12 cellular contexts compared by ENCODE assay signal in genomic region chr12:56143870-56144269, GRCh38. TPM values are rescaled to one million over a fixed set of nuclear protein-coding genes. Genes with fewer than 3 reads are reported as not detected.
DNase-seq lines count a peak whose midpoint lies in the region; ATAC-seq and TF ChIP-seq lines count a peak whose summit lies in the region.
"Had no signal": no experiment of that assay in that cellular context is flagged by ENCODE, and none has a peak within 500 bp of the region (broad histone marks: within the 10 kb centered on the region; RNA-seq: fewer than 3 reads in every experiment).

No MANE protein-coding gene starts in this region.

- no TSS peak for BruUV-seq in OCI-LY7 (replicated peaks; lab: Mats Ljungman, UMichigan)

- 59 to 74% (median 69%) methylated on average over 8 of the region's 8 CpGs for WGBS in stomach, 5 donors

- H3K9me2 ChIP-seq in OCI-LY7 (ENCODE audit: insufficient read depth, low read length): no peaks in the 10 kb centered on the region

- DNase-seq in activated CD4-positive, alpha-beta T cell treated with anti-CD3 and anti-CD28 coated beads, Interleukin-2, amount 10 ng/mL, durations not matched to agents 24 days and 14 days: no peak
- DNase-seq in activated CD4-positive, alpha-beta T cell treated with anti-CD3 and anti-CD28 coated beads for 1 hour: no peak
- no peak for DNase-seq in left cardiac atrium
- DNase-seq in stomach: no peak
- no peak for DNase-seq in OCI-LY7 (ENCODE audit: low spot score)
- DNase-seq in H7: no peak
- DNase-seq: activated CD4-positive, alpha-beta T cell treated with anti-CD3 and anti-CD28 coated beads, Interleukin-2, amount 50 U/mL, for 4 hours; central memory CD4-positive, alpha-beta T cell; NCI-H510A; stimulated activated CD4-positive, alpha-beta T cell treated with anti-CD3 and anti-CD28 coated beads, Interleukin-2, amount 100 ng/mL, for 48 hours had no signal

- H2AFZ ChIP-seq in OCI-LY7 (ENCODE audit: low read length): no peak overlapping the region

- H3K27ac ChIP-seq in stomach (peak overlapping the region in 3 of 5 donors; percentile 40 to 71 (median 57)), OCI-LY7 (ENCODE audit: low read depth, low read length, poor library complexity, severe bottlenecking) (no peak overlapping the region)
- H3K27ac ChIP-seq: A549 had no signal

- no peaks in the 10 kb centered on the region for H3K9me3 ChIP-seq in stomach
- no peaks in the 10 kb centered on the region for H3K9me3 ChIP-seq in OCI-LY7 (ENCODE audit: low read length)
- H3K9me3 ChIP-seq: A549, tibial nerve had no signal

- H3K36me3 ChIP-seq in stomach (peaks cover 53 to 67% (median 64%) of the 10 kb centered on the region in 4 donors), OCI-LY7 (ENCODE audit: insufficient read depth, low read length) (peaks cover 62% of the 10 kb centered on the region), H7 (replicated peaks; ENCODE audit: control insufficient read depth, insufficient read depth, low read length) (peaks cover 29% of the 10 kb centered on the region)

- H3K27me3 Mint-ChIP-seq in activated CD4-positive, alpha-beta T cell treated with anti-CD3 and anti-CD28 coated beads, Interleukin-2, amount 10 ng/mL, durations not matched to agents 24 days and 14 days: no peaks in the 10 kb centered on the region

- no peak for TF ChIP-seq POLR2A in stomach (IDR thresholded peaks at IDR 0.05)

- peaks cover 23% of the 10 kb centered on the region for H3K4me1 Mint-ChIP-seq in activated CD4-positive, alpha-beta T cell treated with anti-CD3 and anti-CD28 coated beads, Interleukin-2, amount 10 ng/mL, durations not matched to agents 24 days and 14 days

- no peaks in the 10 kb centered on the region for H3K79me2 ChIP-seq in OCI-LY7 (ENCODE audit: insufficient read depth, low read depth, low read length)

- peaks cover 5 to 37% (median 16%) of the 10 kb centered on the region in 4 donors for H3K4me1 ChIP-seq in stomach
- no peaks in the 10 kb centered on the region for H3K4me1 ChIP-seq in OCI-LY7 (ENCODE audit: insufficient read depth, low read length, poor library complexity, severe bottlenecking)
- H3K4me1 ChIP-seq: A549 had no signal

- no peak overlapping the region for H3K4me3 Mint-ChIP-seq in activated CD4-positive, alpha-beta T cell treated with anti-CD3 and anti-CD28 coated beads, Interleukin-2, amount 10 ng/mL, durations not matched to agents 24 days and 14 days

- no peaks in the 10 kb centered on the region for H3K9me3 Mint-ChIP-seq in activated CD4-positive, alpha-beta T cell treated with anti-CD3 and anti-CD28 coated beads, Interleukin-2, amount 10 ng/mL, durations not matched to agents 24 days and 14 days

- CTCF ChIA-PET in OCI-LY7 (lab: Charles Lee; ENCODE audit: unreplicated experiment): interaction anchor here (0.6 kb wide), 1 partner anchor 46 kb away, joined by 10 read pairs; no protein-coding TSS in a partner anchor

- no peaks in the 10 kb centered on the region for H4K20me1 ChIP-seq in OCI-LY7 (ENCODE audit: insufficient read depth, low read length)

- no peak overlapping the region for H3K4me3 ChIP-seq in stomach
- no peak overlapping the region for H3K4me3 ChIP-seq in OCI-LY7 (ENCODE audit: low read depth, low read length, poor library complexity, severe bottlenecking)
- H3K4me3 ChIP-seq in H7 (ENCODE audit: insufficient read depth, low read depth, low read length): no peak overlapping the region
- H3K4me3 ChIP-seq: A549, tibial nerve had no signal

- H3K27ac Mint-ChIP-seq in activated CD4-positive, alpha-beta T cell treated with anti-CD3 and anti-CD28 coated beads, Interleukin-2, amount 10 ng/mL, durations not matched to agents 24 days and 14 days: peak overlapping the region; percentile 80

- ATAC-seq in left cardiac atrium: peak; percentile 43 to 55

- no peak for TF ChIP-seq EP300 in stomach (IDR thresholded peaks at IDR 0.05)

- TF ChIP-seq CTCF in stomach (IDR thresholded peaks at IDR 0.05): no peak
- no peak for TF ChIP-seq CTCF in OCI-LY7 (conservative IDR thresholded peaks at IDR 0.05; ENCODE audit: low read length)

- H3K27me3 ChIP-seq in stomach (no peaks in the 10 kb centered on the region), H7 (ENCODE audit: control insufficient read depth, insufficient read depth, low read length) (no peaks in the 10 kb centered on the region)
- H3K27me3 ChIP-seq: tibial nerve had no signal

- POLR2A ChIA-PET in OCI-LY7 (lab: Charles Lee): interaction anchor here (0.9 kb wide), 1 partner anchor 15 kb away, joined by 3 read pairs; no protein-coding TSS in a partner anchor

- H3K36me3 Mint-ChIP-seq in activated CD4-positive, alpha-beta T cell treated with anti-CD3 and anti-CD28 coated beads, Interleukin-2, amount 10 ng/mL, durations not matched to agents 24 days and 14 days (ENCODE audit: low read depth): peaks cover 57% of the 10 kb centered on the region

- no peak overlapping the region for H3K4me2 ChIP-seq in OCI-LY7 (ENCODE audit: low read length)
- H3K4me2 ChIP-seq: A549 had no signal

- intact Hi-C loops in activated CD4-positive, alpha-beta T cell treated with anti-CD3 and anti-CD28 coated beads, Interleukin-2, amount 10 ng/mL, durations not matched to agents 24 days and 14 days (cut with micrococcal nuclease): no loop called here
- intact Hi-C loops in left cardiac atrium (cut with DNase I) (no loop called here), stomach (cut with DNase I; ENCODE audit: low total_unique reads) (no loop called here), OCI-LY7 (cut with micrococcal nuclease; ENCODE audit: unreplicated experiment) (no loop called here)

RNA-seq across cellular contexts. Expression of gene MYL6B, which starts 8.5 kb away (rescaled TPM):
- total RNA-seq in activated CD4-positive, alpha-beta T cell treated with anti-CD3 and anti-CD28 coated beads, Interleukin-2, amount 10 ng/mL, durations not matched to agents 24 days and 14 days: 63.3 and 68.9 TPM in 2 replicates
- total RNA-seq in left cardiac atrium (10 to 100 TPM; 40.5 to 42.5 TPM), stomach (10 to 100 TPM in 3 of 5 donors, 1 to 10 TPM in 1, not detected in 1; 4.9 to 24.3 (median 20.6) TPM), OCI-LY7 (2022) (62.6 and 77.6 TPM in 2 replicates)
- 10 to 100 TPM; 53.4 to 98.1 (median 60.2) TPM for polyA plus RNA-seq in stomach
- total RNA-seq in OCI-LY7 (2014; rRNA removed; shearing (Covaris generic)): 56.6 and 105 TPM in 2 replicates
- 118 and 129 TPM in 2 replicates for total RNA-seq in H7 (2014; rRNA removed; shearing (Covaris generic))

RNA-seq across cellular contexts. Expression of gene MYL6, which starts 14.3 kb away (rescaled TPM):
- total RNA-seq in activated CD4-positive, alpha-beta T cell treated with anti-CD3 and anti-CD28 coated beads, Interleukin-2, amount 10 ng/mL, durations not matched to agents 24 days and 14 days: 717 and 752 TPM in 2 replicates
- total RNA-seq in left cardiac atrium (1,000 to 10,000 TPM; 1,071 to 1,319 TPM), stomach (1,000 to 10,000 TPM; 1,132 to 3,648 (median 2,772) TPM), OCI-LY7 (2022) (415 and 468 TPM in 2 replicates)
- polyA plus RNA-seq in stomach: 1,000 to 10,000 TPM; 3,181 to 4,672 (median 3,569) TPM
- total RNA-seq in OCI-LY7 (2014; rRNA removed; shearing (Covaris generic)): 574 and 654 TPM in 2 replicates
- total RNA-seq in H7 (2014; rRNA removed; shearing (Covaris generic)): 941 and 1,248 TPM in 2 replicates

RNA-seq across cellular contexts. Expression of gene ESYT1, which starts 15.8 kb away (rescaled TPM):
- total RNA-seq in activated CD4-positive, alpha-beta T cell treated with anti-CD3 and anti-CD28 coated beads, Interleukin-2, amount 10 ng/mL, durations not matched to agents 24 days and 14 days: 155 and 158 TPM in 2 replicates
- total RNA-seq in left cardiac atrium (10 to 100 TPM; 54.1 to 63.9 TPM), stomach (100 to 1,000 TPM in 1 of 5 donors, 10 to 100 TPM in 4; 23.3 to 142 (median 63.7) TPM), OCI-LY7 (2022) (108 and 112 TPM in 2 replicates)
- polyA plus RNA-seq in stomach: 10 to 100 TPM in 2 of 3 donors, 1 to 10 TPM in 1; 8.6 to 32.8 (median 13.8) TPM
- total RNA-seq in OCI-LY7 (2014; rRNA removed; shearing (Covaris generic)): 74.6 and 85.9 TPM in 2 replicates
- 120 and 127 TPM in 2 replicates for total RNA-seq in H7 (2014; rRNA removed; shearing (Covaris generic))

RNA-seq across cellular contexts. Expression of gene ZC3H10, which starts 25.8 kb away (rescaled TPM):
- total RNA-seq in activated CD4-positive, alpha-beta T cell treated with anti-CD3 and anti-CD28 coated beads, Interleukin-2, amount 10 ng/mL, durations not matched to agents 24 days and 14 days: 8.9 and 11.2 TPM in 2 replicates
- 1 to 10 TPM; 6.6 to 7.6 TPM for total RNA-seq in left cardiac atrium
- 1 to 10 TPM in 3 of 5 donors, under 1 TPM in 2; under 0.01 to 5.8 (median 3.1) TPM for total RNA-seq in stomach
- polyA plus RNA-seq in stomach: 1 to 10 TPM; 1.5 to 2.2 (median 1.8) TPM
- total RNA-seq in OCI-LY7 (2014; rRNA removed; shearing (Covaris generic)): 11.9 and 12.6 TPM in 2 replicates
- 15.8 and 16.5 TPM in 2 replicates for total RNA-seq in OCI-LY7 (2022)
- total RNA-seq in H7 (2014; rRNA removed; shearing (Covaris generic)): 8.2 and 11.3 TPM in 2 replicates

RNA-seq across cellular contexts. Expression of gene RPL41, which starts 27.4 kb away (rescaled TPM):
- total RNA-seq in activated CD4-positive, alpha-beta T cell treated with anti-CD3 and anti-CD28 coated beads, Interleukin-2, amount 10 ng/mL, durations not matched to agents 24 days and 14 days: 3,831 and 3,993 TPM in 2 replicates
- total RNA-seq in left cardiac atrium (1,000 to 10,000 TPM; 2,192 to 2,337 TPM), stomach (1,000 to 10,000 TPM; 1,483 to 3,736 (median 1,919) TPM), OCI-LY7 (2022) (4,745 and 4,976 TPM in 2 replicates)
- polyA plus RNA-seq in stomach: 1,000 to 10,000 TPM; 5,931 to 8,449 (median 6,584) TPM
- total RNA-seq in OCI-LY7 (2014; rRNA removed; shearing (Covaris generic)): 4,534 and 5,932 TPM in 2 replicates
- 3,839 and 4,060 TPM in 2 replicates for total RNA-seq in H7 (2014; rRNA removed; shearing (Covaris generic))
